8 cellular contexts compared by ENCODE assay signal in the genomic region with DNA sequence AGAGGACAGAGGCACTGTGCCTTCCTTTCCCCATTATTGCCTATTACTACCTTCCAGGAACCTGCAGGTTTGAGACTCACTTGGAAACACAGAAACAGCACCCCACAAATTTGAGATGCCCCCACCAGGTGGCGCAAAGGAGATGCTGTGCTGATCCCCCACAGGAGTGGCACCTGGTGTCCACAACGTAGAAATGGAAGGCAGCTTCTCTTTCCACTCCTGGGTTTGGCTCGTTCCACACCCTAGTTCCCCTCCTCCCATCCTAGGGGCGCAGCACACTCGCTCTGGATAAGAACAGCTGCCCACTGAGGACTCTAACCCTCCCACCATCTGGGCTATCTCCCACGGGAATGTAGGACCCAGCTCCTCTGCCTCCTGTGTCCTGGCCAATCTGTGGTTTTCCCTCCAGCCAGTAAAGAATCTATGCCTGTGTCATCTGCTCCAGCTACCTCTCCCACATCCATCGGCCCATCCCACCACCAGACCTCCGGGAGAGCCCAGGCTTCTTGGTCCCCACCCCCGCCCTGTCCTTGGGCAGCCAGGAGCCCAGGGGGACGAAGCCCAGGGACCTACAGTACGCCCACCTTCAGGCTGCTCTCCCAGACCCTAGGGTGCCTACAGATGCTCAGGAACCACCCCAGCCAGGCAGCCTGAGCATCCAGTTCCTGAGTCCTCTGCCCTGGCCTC. TPM values are rescaled to one million over a fixed set of nuclear protein-coding genes. Genes with fewer than 3 reads are reported as not detected.
DNase-seq lines count a peak whose midpoint lies in the region; ATAC-seq and TF ChIP-seq lines count a peak whose summit lies in the region.

No MANE protein-coding gene starts in this region.

- 13 to 25% methylated on average over 9 to 11 of the region's 11 CpGs for WGBS in testis, 2 donors

- no peaks in the 10 kb centered on the region for H3K27me3 Mint-ChIP-seq in osteocyte (ENCODE audit: unreplicated experiment)

- H3K27ac ChIP-seq in SK-N-MC (no peak overlapping the region), testis (peak overlapping the region; percentile 45 to 99)

- ATAC-seq in HG03520 (IDR thresholded peaks at IDR 0.05; ENCODE audit: unreplicated experiment), result no peak

- no peaks in the 10 kb centered on the region for H3K9me3 Mint-ChIP-seq in osteocyte (ENCODE audit: unreplicated experiment)

- no peaks in the 10 kb centered on the region for H3K9me3 ChIP-seq in SK-N-MC (ENCODE audit: low read depth, low read length)
- H3K9me3 ChIP-seq in testis, result no peaks in the 10 kb centered on the region

- H3K27ac Mint-ChIP-seq in osteocyte (ENCODE audit: unreplicated experiment), result peak overlapping the region; percentile 100

- H3K4me1 Mint-ChIP-seq in osteocyte (ENCODE audit: unreplicated experiment), result peaks cover 28% of the 10 kb centered on the region

- H3K4me3 ChIP-seq in SK-N-MC (peak overlapping the region; percentile 95), testis (peak overlapping the region in 1 of 2 donors; percentile 80)

- no peak for TF ChIP-seq POLR2A in testis (IDR thresholded peaks at IDR 0.05)

- peaks cover 22% of the 10 kb centered on the region for H3K4me1 ChIP-seq in testis

- H3K4me3 Mint-ChIP-seq in osteocyte (ENCODE audit: unreplicated experiment), result peak overlapping the region; percentile 83

- H3K36me3 Mint-ChIP-seq in osteocyte (ENCODE audit: unreplicated experiment), result peaks cover 2% of the 10 kb centered on the region

- TF ChIP-seq CTCF in osteocyte (IDR thresholded peaks at IDR 0.05) (peak; percentile 85), testis (IDR thresholded peaks at IDR 0.05) (peak; percentile 78 to 86 (median 81))

- peak; percentile 39 for DNase-seq in GF-D8 (lab: John Stamatoyannopoulos, UW)
- peak; percentile 83 for DNase-seq in NCI-H1092 (lab: John Stamatoyannopoulos, UW)
- no peak for DNase-seq in SK-N-MC (ENCODE audit: low read depth, low spot score)
- DNase-seq in activated naive CD4-positive, alpha-beta T cell treated with anti-CD3 and anti-CD28 coated beads, Interleukin-2, amount 50 U/mL, for 16 hours, result peak; percentile 91
- peak; percentile 51 for DNase-seq in glomerular endothelial cell (ENCODE audit: extremely low read depth, low read depth, low spot score)
- DNase-seq in osteocyte (ENCODE audit: extremely low spot score, unreplicated experiment), result peak; percentile 93
- DNase-seq in testis, result peak; percentile 86

- no peaks in the 10 kb centered on the region for H3K36me3 ChIP-seq in SK-N-MC (ENCODE audit: insufficient read depth, low read length)
- H3K36me3 ChIP-seq in testis (ENCODE audit: low read depth, missing control alignments), result no peaks in the 10 kb centered on the region

- H3K9ac ChIP-seq in SK-N-MC (ENCODE audit: insufficient read length), result peak overlapping the region; percentile 20

- intact Hi-C loops in testis (cut with DNase I; ENCODE audit: low total_unique reads), result no loop called here

- H3K27me3 ChIP-seq in testis, result no peaks in the 10 kb centered on the region

RNA-seq across cellular contexts. Expression of a gene that starts 0.7 kb away (rescaled TPM):
- total RNA-seq in glomerular endothelial cell, result 12.5 and 18.2 TPM in 2 replicates
- total RNA-seq in osteocyte, result 55.4 and 57.2 TPM in 2 replicates
- 10 to 100 TPM; 37.1 to 68.1 TPM for total RNA-seq in testis
- polyA plus RNA-seq in testis (ENCODE audit: insufficient read depth, low read depth, low replicate concordance), result 82.9 TPM

RNA-seq across cellular contexts. Expression of a gene that starts 1.5 kb away (rescaled TPM):
- total RNA-seq in glomerular endothelial cell, result 44.3 and 45.6 TPM in 2 replicates
- total RNA-seq in osteocyte, result 31.9 and 33.2 TPM in 2 replicates
- 100 to 1,000 TPM in 1 of 2 donors, 10 to 100 TPM in 1; 77.1 to 118 TPM for total RNA-seq in testis
- polyA plus RNA-seq in testis (ENCODE audit: insufficient read depth, low read depth, low replicate concordance), result 161 TPM

RNA-seq across cellular contexts. Expression of a gene that starts 33.4 kb away (rescaled TPM):
- total RNA-seq in glomerular endothelial cell (9.9 and 11.8 TPM in 2 replicates), osteocyte (6.1 and 7.7 TPM in 2 replicates), testis (1 to 10 TPM; 3.7 to 3.9 TPM)
- 4.0 TPM for polyA plus RNA-seq in testis (ENCODE audit: insufficient read depth, low read depth, low replicate concordance)

RNA-seq across cellular contexts. Expression of a gene that starts 33.9 kb away (rescaled TPM):
- total RNA-seq in glomerular endothelial cell, result 121 and 150 TPM in 2 replicates
- 190 and 201 TPM in 2 replicates for total RNA-seq in osteocyte
- 100 to 1,000 TPM; 242 to 255 TPM for total RNA-seq in testis
- 397 TPM for polyA plus RNA-seq in testis (ENCODE audit: insufficient read depth, low read depth, low replicate concordance)

RNA-seq across cellular contexts. Expression of a gene that starts 48.2 kb away (rescaled TPM):
- total RNA-seq in glomerular endothelial cell (26.5 and 46.3 TPM in 2 replicates), osteocyte (36.6 and 37.6 TPM in 2 replicates), testis (10 to 100 TPM; 14.3 to 15.8 TPM)
- 27.9 TPM for polyA plus RNA-seq in testis (ENCODE audit: insufficient read depth, low read depth, low replicate concordance)
